ENCODE assay signal across 30 cellular contexts in the genomic region with DNA sequence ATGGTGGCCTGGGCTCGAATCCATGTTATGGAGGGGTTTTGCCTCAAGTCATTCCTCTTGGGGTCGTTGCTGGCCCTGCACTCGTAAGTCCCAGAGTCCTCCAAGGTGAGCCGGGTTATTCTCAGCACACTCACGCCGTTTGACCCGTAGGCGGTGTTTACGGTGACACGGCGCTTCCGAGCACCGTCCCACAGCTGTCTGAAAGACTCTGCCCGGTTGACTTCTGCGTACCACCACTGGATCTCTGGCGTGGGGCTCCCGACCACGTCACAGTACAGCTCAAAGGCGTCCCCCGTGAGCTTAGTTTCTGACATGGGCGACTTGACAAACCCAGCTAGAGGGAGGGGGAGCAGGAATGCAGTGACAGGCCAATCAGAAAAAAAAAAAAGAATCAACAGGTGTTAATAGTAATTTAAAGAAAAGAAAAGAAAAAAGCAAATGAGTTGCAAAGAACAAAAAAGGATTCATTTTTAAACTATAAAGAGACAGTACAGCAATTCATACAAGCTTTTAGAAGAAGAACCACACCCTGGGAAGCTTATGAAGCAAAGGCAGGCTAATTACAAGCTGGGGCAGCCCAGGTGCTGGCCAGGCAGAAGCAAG. TPM values are rescaled to one million over a fixed set of nuclear protein-coding genes. Genes with fewer than 3 reads are reported as not detected.
DNase-seq lines count a peak whose midpoint lies in the region; ATAC-seq, FAIRE-seq and TF ChIP-seq lines count a peak whose summit lies in the region.
"Had no signal": no experiment of that assay in that cellular context is flagged by ENCODE, and none has a peak within 500 bp of the region (broad histone marks: within the 10 kb centered on the region; RNA-seq: fewer than 3 reads in every experiment).

No MANE protein-coding gene starts in this region.

- H3K4me1 ChIP-seq in H9 (ENCODE audit: insufficient read depth, low read length), result peaks cover 18% of the 10 kb centered on the region; the same call in 1 of the 2 replicates
- H3K4me1 ChIP-seq in K562 (replicated peaks in 1 of 2; ENCODE audit: control insufficient read depth in 2 of 2, insufficient read depth in 2 of 2, low read length in 2 of 2), result peaks cover 17 to 57% of the 10 kb centered on the region in 2 experiments
- peaks cover 48% of the 10 kb centered on the region for H3K4me1 ChIP-seq in keratinocyte (ENCODE audit: control insufficient read depth, extremely low read depth, insufficient read depth, low read length)
- H3K4me1 ChIP-seq in sigmoid colon, result peaks cover 0 to 97% (median 97%) of the 10 kb centered on the region in 4 donors

- no peak overlapping the region for H2BK5ac ChIP-seq in H9 (ENCODE audit: insufficient read length, low read length)

- no peak overlapping the region for H4K8ac ChIP-seq in H9 (replicated peaks; ENCODE audit: insufficient read length, low read depth, low read length)

- no peaks in the 10 kb centered on the region for H3K23me2 ChIP-seq in H9 (ENCODE audit: insufficient read length, low read depth, low read length, poor library complexity, severe bottlenecking)

- H4K20me1 ChIP-seq in H9 (ENCODE audit: control insufficient read depth, insufficient read depth, insufficient read length), result no peaks in the 10 kb centered on the region
- peaks cover 42% of the 10 kb centered on the region for H4K20me1 ChIP-seq in K562 (replicated peaks; ENCODE audit: control insufficient read depth, insufficient read depth, low read length)
- H4K20me1 ChIP-seq in keratinocyte (ENCODE audit: control insufficient read depth, extremely low read depth, insufficient read depth, low read length), result peaks cover 10% of the 10 kb centered on the region

- H2BK15ac ChIP-seq in H9 (ENCODE audit: low read depth, low read length), result no peak overlapping the region

- no peak overlapping the region for H3K4me3 ChIP-seq in K562
- no peak overlapping the region for H3K4me3 ChIP-seq in keratinocyte (ENCODE audit: control insufficient read depth in 2 of 3, extremely low read depth in 1 of 3, insufficient read depth in 2 of 3, low read depth in 1 of 3, low read length in 3 of 3)
- no peak overlapping the region for H3K4me3 ChIP-seq in sigmoid colon
- H3K4me3 ChIP-seq: dorsolateral prefrontal cortex, lung, psoas muscle, tibial nerve had no signal

- no peak overlapping the region for H3K56ac ChIP-seq in H9 (ENCODE audit: insufficient read length, low read depth, low read length)

- no peak overlapping the region for H3K4ac ChIP-seq in H9 (ENCODE audit: low read depth, low read length)

- H3K27me3 ChIP-seq in H9 (ENCODE audit: insufficient read depth, low read length) (no peaks in the 10 kb centered on the region), K562 (ENCODE audit: control insufficient read depth in 2 of 2, insufficient read depth in 2 of 2, low read length in 2 of 2) (no peaks in the 10 kb centered on the region), keratinocyte (ENCODE audit: control insufficient read depth, extremely low read depth, insufficient read depth, low read length) (no peaks in the 10 kb centered on the region), sigmoid colon (no peaks in the 10 kb centered on the region)
- H3K27me3 ChIP-seq: BE2C, dorsolateral prefrontal cortex, neutrophil, tibial nerve had no signal

- H3K9me3 Mint-ChIP-seq in H9, result no peaks in the 10 kb centered on the region
- no peaks in the 10 kb centered on the region for H3K9me3 Mint-ChIP-seq in stimulated activated effector memory CD8-positive, alpha-beta T cell treated with anti-CD3 and anti-CD28 coated beads, Interleukin-12 subunit alpha, Interleukin-12 subunit beta, amount 100 ng/mL, for 72 hours
- H3K9me3 Mint-ChIP-seq: activated CD8-positive, alpha-beta T cell treated with anti-CD3 and anti-CD28 coated beads for 36 hours; activated naive CD8-positive, alpha-beta T cell treated with anti-CD3 and anti-CD28 coated beads for 36 hours; stimulated activated naive CD8-positive, alpha-beta T cell treated with anti-CD3 and anti-CD28 coated beads, Interleukin-15, amount 100 ng/mL, for 72 hours; T-helper 1 cell treated with Interleukin-12 subunit alpha and Interleukin-12 subunit beta and Interleukin-4 antibody, amounts not matched to agents 30 μg/mL and 1 μg/mL, for 36 hours had no signal

- TF ChIP-seq POLR2A in K562 (conservative IDR thresholded peaks at IDR 0.05) (no peak), sigmoid colon (IDR thresholded peaks at IDR 0.05) (no peak)

- no peaks in the 10 kb centered on the region for H3K9me1 ChIP-seq in K562 (ENCODE audit: control insufficient read depth, insufficient read depth, low read length)
- peaks cover 7% of the 10 kb centered on the region for H3K9me1 ChIP-seq in keratinocyte (ENCODE audit: control insufficient read depth, extremely low read depth, insufficient read depth, low read length)

- H3K4me1 Mint-ChIP-seq in H9, result peaks cover 45 to 47% of the 10 kb centered on the region in 2 experiments
- peaks cover 45% of the 10 kb centered on the region for H3K4me1 Mint-ChIP-seq in stimulated activated effector memory CD8-positive, alpha-beta T cell treated with anti-CD3 and anti-CD28 coated beads, Interleukin-12 subunit alpha, Interleukin-12 subunit beta, amount 100 ng/mL, for 72 hours

- dilution Hi-C loops in keratinocyte (cut with MboI; ENCODE audit: extremely low pct_ligation_motif_present, low sequenced_read_pairs), result loop anchor here (25.0 kb wide), 1 partner anchor 90 kb away; a partner anchor contains a TSS

- H3K4me3 Mint-ChIP-seq in H9, result no peak overlapping the region
- H3K4me3 Mint-ChIP-seq in stimulated activated effector memory CD8-positive, alpha-beta T cell treated with anti-CD3 and anti-CD28 coated beads, Interleukin-12 subunit alpha, Interleukin-12 subunit beta, amount 100 ng/mL, for 72 hours, result no peak overlapping the region
- H3K4me3 Mint-ChIP-seq: activated CD8-positive, alpha-beta T cell treated with anti-CD3 and anti-CD28 coated beads for 36 hours; activated naive CD8-positive, alpha-beta T cell treated with anti-CD3 and anti-CD28 coated beads for 36 hours; stimulated activated naive CD8-positive, alpha-beta T cell treated with anti-CD3 and anti-CD28 coated beads, Interleukin-15, amount 100 ng/mL, for 72 hours; T-helper 1 cell treated with Interleukin-12 subunit alpha and Interleukin-12 subunit beta and Interleukin-4 antibody, amounts not matched to agents 30 μg/mL and 1 μg/mL, for 36 hours had no signal

- CTCF ChIA-PET in K562 (lab: Yijun Ruan, JAX; ENCODE audit: low intra/inter-chr PET ratio), result no interaction called here

- TF ChIP-seq EP300 in K562 (IDR thresholded peaks at IDR 0.05; ENCODE audit: low read length) (no peak), sigmoid colon (IDR thresholded peaks at IDR 0.05) (no peak)

- no peak overlapping the region for H3K23ac ChIP-seq in H9 (ENCODE audit: insufficient read length, low read depth, low read length)

- H4K91ac ChIP-seq in H9 (ENCODE audit: insufficient read length, low read depth, low read length), result no peak overlapping the region

- FAIRE-seq in K562 (lab: Jason Lieb, UNC) (no peak), keratinocyte (lab: Jason Lieb, UNC) (no peak)
- FAIRE-seq: endothelial cell of umbilical vein, TTC549 had no signal

- in situ Hi-C loops in K562 (cut with MboI), result no loop called here

- no peak for DNase-seq in H9
- DNase-seq in K562 (ENCODE audit: extremely low read depth in 1 of 4, low spot score in 3 of 4), result no peak
- DNase-seq in keratinocyte (ENCODE audit: low read depth, low spot score), result no peak
- no peak for DNase-seq in sigmoid colon
- no peak for DNase-seq in NCI-H226
- no peak for DNase-seq in stimulated activated effector memory CD8-positive, alpha-beta T cell treated with anti-CD3 and anti-CD28 coated beads, Interleukin-12 subunit alpha, Interleukin-12 subunit beta, amount 100 ng/mL, for 72 hours (ENCODE audit: low spot score in 2 of 2)
- no peak for DNase-seq in SIG-M5 treated with dmso at 0.1 percent for 504 hours (lab: John Stamatoyannopoulos, UW; ENCODE audit: unreplicated experiment)
- no peak for DNase-seq in NCI-H1694 (lab: John Stamatoyannopoulos, UW)
- DNase-seq: activated CD4-positive, CD25-positive, alpha-beta regulatory T cell treated with anti-CD3 and anti-CD28 coated beads, Interleukin-2, amount 50 U/mL, for 72 hours; activated CD8-positive, alpha-beta T cell treated with anti-CD3 and anti-CD28 coated beads for 36 hours; activated effector memory CD4-positive, alpha-beta T cell treated with Interleukin-2 at 50 U/mL for 16 hours; activated naive CD8-positive, alpha-beta T cell treated with anti-CD3 and anti-CD28 coated beads for 36 hours; BE2C; central memory CD4-positive, alpha-beta T cell; dorsolateral prefrontal cortex; glutamatergic neuron; HCEC 1CT; Karpas-422; NCI-H1417 treated with DMSO at 0.1 percent for 48 hours; NCI-H2081 treated with DMSO at 0.1 percent for 48 hours; NCI-H345; NCI-H748 treated with DMSO at 0.1 percent for 48 hours; psoas muscle; stimulated activated naive CD8-positive, alpha-beta T cell treated with anti-CD3 and anti-CD28 coated beads, Interleukin-15, amount 100 ng/mL, for 72 hours had no signal

- no peak overlapping the region for H3T11ph ChIP-seq in H9 (ENCODE audit: low read length)

- POLR2A ChIA-PET in K562 (lab: Yijun Ruan, JAX), result interaction anchor here (1.3 to 2.7 kb wide), 3 partner anchors 10 to 35 kb away, joined by 3 to 10 read pairs (median 4); a partner anchor contains a TSS

- no peak for TF ChIP-seq RAD21 in K562 (CRISPR knock-in tag; conservative IDR thresholded peaks at IDR 0.05 in 1 of 2, IDR thresholded peaks at IDR 0.05 in 1 of 2)

- no peak overlapping the region for H2AK5ac ChIP-seq in H9 (ENCODE audit: insufficient read length, low read length)

- H3K79me2 ChIP-seq in H9 (ENCODE audit: insufficient read depth, low read length), result peaks cover 8% of the 10 kb centered on the region; the same call in 1 of the 2 replicates
- peaks cover 85% of the 10 kb centered on the region for H3K79me2 ChIP-seq in K562 (ENCODE audit: control insufficient read depth, insufficient read depth, low read length)
- peaks cover 93% of the 10 kb centered on the region for H3K79me2 ChIP-seq in keratinocyte (ENCODE audit: control insufficient read depth, insufficient read depth, low read length)

- no peak for TF ChIP-seq CTCF in H9 (conservative IDR thresholded peaks at IDR 0.05)
- no peak for TF ChIP-seq CTCF in K562 (IDR thresholded peaks at IDR 0.05 in 2 of 3, conservative IDR thresholded peaks at IDR 0.05 in 1 of 3; ENCODE audit: insufficient read depth in 2 of 3, low read depth in 1 of 3, low read length in 3 of 3)
- TF ChIP-seq CTCF in keratinocyte (optimal IDR thresholded peaks at IDR 0.05 in 1 of 3, IDR thresholded peaks at IDR 0.05 in 1 of 3, conservative IDR thresholded peaks at IDR 0.05 in 1 of 3; ENCODE audit: extremely low read depth in 1 of 3, insufficient read depth in 2 of 3, low read length in 3 of 3), result no peak
- no peak for TF ChIP-seq CTCF in sigmoid colon (IDR thresholded peaks at IDR 0.05)

- peak overlapping the region in 1 of 3 experiments; percentile 95; a peak in 1 of 7 replicates for H3K27ac Mint-ChIP-seq in H9
- H3K27ac Mint-ChIP-seq in stimulated activated effector memory CD8-positive, alpha-beta T cell treated with anti-CD3 and anti-CD28 coated beads, Interleukin-12 subunit alpha, Interleukin-12 subunit beta, amount 100 ng/mL, for 72 hours, result no peak overlapping the region
- H3K27ac Mint-ChIP-seq: activated CD8-positive, alpha-beta T cell treated with anti-CD3 and anti-CD28 coated beads for 36 hours; activated naive CD8-positive, alpha-beta T cell treated with anti-CD3 and anti-CD28 coated beads for 36 hours; T-helper 1 cell treated with Interleukin-12 subunit alpha and Interleukin-12 subunit beta and Interleukin-4 antibody, amounts not matched to agents 30 μg/mL and 1 μg/mL, for 36 hours had no signal

- H3K9me3 ChIP-seq in H9 (ENCODE audit: control insufficient read depth, low read depth, low read length) (no peaks in the 10 kb centered on the region), K562 (replicated peaks; ENCODE audit: control insufficient read depth, insufficient read depth, low read depth, low read length) (no peaks in the 10 kb centered on the region), keratinocyte (ENCODE audit: control insufficient read depth, low read depth, low read length) (no peaks in the 10 kb centered on the region), sigmoid colon (no peaks in the 10 kb centered on the region)
- H3K9me3 ChIP-seq: BE2C, neutrophil, psoas muscle, tibial nerve had no signal

- H3K9ac ChIP-seq in H9 (ENCODE audit: extremely low read depth, insufficient read length, low read length) (no peak overlapping the region), K562 (ENCODE audit: insufficient read depth in 1 of 2, low read depth in 2 of 2, low read length in 2 of 2) (peak overlapping the region in 1 of 2 experiments; percentile 83; a peak in 2 of 4 replicates), keratinocyte (ENCODE audit: control insufficient read depth, extremely low read depth, insufficient read depth, low read length) (no peak overlapping the region)

- H3K27me3 Mint-ChIP-seq in H9 (ENCODE audit: low read depth), result no peaks in the 10 kb centered on the region
- H3K27me3 Mint-ChIP-seq: activated CD8-positive, alpha-beta T cell treated with anti-CD3 and anti-CD28 coated beads for 36 hours; activated naive CD8-positive, alpha-beta T cell treated with anti-CD3 and anti-CD28 coated beads for 36 hours; stimulated activated naive CD8-positive, alpha-beta T cell treated with anti-CD3 and anti-CD28 coated beads, Interleukin-15, amount 100 ng/mL, for 72 hours had no signal

- H3K27ac ChIP-seq in H9 (ENCODE audit: insufficient read length, low read depth, low read length), result no peak overlapping the region
- no peak overlapping the region for H3K27ac ChIP-seq in K562 (ENCODE audit: extremely low read depth, low read depth, low read length)
- H3K27ac ChIP-seq in keratinocyte (ENCODE audit: control insufficient read depth, insufficient read depth, low read length), result peak overlapping the region; percentile 6
- peak overlapping the region; percentile 39 to 89 (median 84) for H3K27ac ChIP-seq in sigmoid colon
- H3K27ac ChIP-seq: psoas muscle had no signal

- intact Hi-C loops in K562 (cut with micrococcal nuclease) (no loop called here), sigmoid colon (cut with DNase I) (no loop called here)

- H4K5ac ChIP-seq in H9 (ENCODE audit: insufficient read length, low read depth, low read length), result no peak overlapping the region

- peak overlapping the region; percentile 39 for H3K18ac ChIP-seq in H9 (ENCODE audit: insufficient read length, low read depth, low read length)

- peak overlapping the region; percentile 47; the same call in 1 of the 2 replicates for H3K14ac ChIP-seq in H9 (ENCODE audit: insufficient read depth, low read length)

- WGBS in H9 (ENCODE audit: extremely low coverage, insufficient read length, low lambda C conversion rate), result no CpG with 5 or more reads among the region's 21 CpGs
- 61% methylated on average over 20 of the region's 21 CpGs for WGBS in K562 (ENCODE audit: insufficient coverage, low coverage, missing lambda C conversion rate)
- 95% methylated on average over 21 of the region's 21 CpGs for WGBS in sigmoid colon, 2 donors

- H3K4me2 ChIP-seq in H9 (ENCODE audit: insufficient read depth, insufficient read length, low read length) (no peak overlapping the region), K562 (ENCODE audit: insufficient read depth, low read length) (no peak overlapping the region), keratinocyte (ENCODE audit: control insufficient read depth, extremely low read depth, insufficient read depth, low read depth, low read length) (peak overlapping the region; percentile 22)

- BruUV-seq in K562 (replicated peaks; lab: Mats Ljungman, UMichigan), result no TSS peak

- no peak overlapping the region for H2BK20ac ChIP-seq in H9 (ENCODE audit: low read depth, low read length, poor library complexity, severe bottlenecking)

- H2AFZ ChIP-seq in H9 (ENCODE audit: low read length), result no peak overlapping the region
- no peak overlapping the region for H2AFZ ChIP-seq in K562 (ENCODE audit: low read depth, low read length)
- no peak overlapping the region for H2AFZ ChIP-seq in keratinocyte (ENCODE audit: control insufficient read depth, low read length)

- H2BK120ac ChIP-seq in H9 (ENCODE audit: low read depth, low read length, poor library complexity, severe bottlenecking), result no peak overlapping the region

- H3K36me3 ChIP-seq in K562 (ENCODE audit: control insufficient read depth, insufficient read depth, low read length) (peaks cover 3% of the 10 kb centered on the region; the same call in 2 of the 3 replicates), keratinocyte (ENCODE audit: control insufficient read depth in 2 of 2, extremely low read depth in 1 of 2, insufficient read depth in 2 of 2, low read length in 2 of 2) (peaks cover 8 to 10% of the 10 kb centered on the region in 2 experiments), sigmoid colon (no peaks in the 10 kb centered on the region)
- H3K36me3 ChIP-seq: BE2C, tibial nerve had no signal

- peak; percentile 53 for ATAC-seq in K562
- ATAC-seq in stimulated activated effector memory CD8-positive, alpha-beta T cell treated with anti-CD3 and anti-CD28 coated beads, Interleukin-12 subunit alpha, Interleukin-12 subunit beta, amount 100 ng/mL, for 72 hours, result no peak
- ATAC-seq: activated CD8-positive, alpha-beta T cell treated with anti-CD3 and anti-CD28 coated beads for 36 hours; psoas muscle; stimulated activated naive CD8-positive, alpha-beta T cell treated with anti-CD3 and anti-CD28 coated beads, Interleukin-15, amount 100 ng/mL, for 72 hours had no signal

- H2BK12ac ChIP-seq in H9 (ENCODE audit: insufficient read length, low read depth, low read length), result no peak overlapping the region

- H3K79me1 ChIP-seq in H9 (ENCODE audit: insufficient read depth, low read depth, low read length, poor library complexity, severe bottlenecking), result peaks cover 15% of the 10 kb centered on the region

- H3K36me3 Mint-ChIP-seq in H9 (ENCODE audit: insufficient read depth in 1 of 3, low read depth in 3 of 3), result peaks cover under 1 to 3% (median 1%) of the 10 kb centered on the region in 3 experiments; a peak in 4 of 7 replicates
- H3K36me3 Mint-ChIP-seq in stimulated activated effector memory CD8-positive, alpha-beta T cell treated with anti-CD3 and anti-CD28 coated beads, Interleukin-12 subunit alpha, Interleukin-12 subunit beta, amount 100 ng/mL, for 72 hours, result peaks cover 9% of the 10 kb centered on the region

RNA-seq across cellular contexts. Expression of a gene that starts 36.1 kb away (rescaled TPM):
- 89.1 and 90.9 TPM in 2 replicates for total RNA-seq in H9 (2021)
- 75.1 and 77.9 TPM in 2 replicates for total RNA-seq in K562 (2011; cell fraction: chromatin; rRNA removed; ENCODE audit: low replicate concordance)
- 51.0 and 53.4 TPM in 2 replicates for total RNA-seq in K562 (2011; cell fraction: nucleolus; rRNA removed)
- 69.2 and 77.4 TPM in 2 replicates for total RNA-seq in K562 (2011; cell fraction: nucleoplasm; rRNA removed)
- total RNA-seq in K562 (2014; rRNA removed), result 19.1 and 19.2 TPM in 2 replicates
- total RNA-seq in K562 (2014; rRNA removed; fragmentation: Illumina TruSeq; extraction: Trizol), result 23.2 and 25.5 TPM in 2 replicates
- total RNA-seq in K562 (2015; rRNA removed; fragmentation: Illumina TruSeq; extraction: Trizol), result 37.3 and 41.0 TPM in 2 replicates
- 21.2 and 21.6 TPM in 2 replicates for total RNA-seq in K562 (2021)
- polyA plus RNA-seq in K562 (2011; rRNA removed), result 21.7 and 34.0 TPM in 2 replicates
- polyA plus RNA-seq in K562 (2011; cell fraction: cytosol; rRNA removed), result 12.4 and 16.3 TPM in 2 replicates
- 46.3 and 54.5 TPM in 2 replicates for polyA plus RNA-seq in K562 (2011; cell fraction: nucleus; rRNA removed)
- polyA plus RNA-seq in K562 (2012), result 26.6 and 42.1 TPM in 2 replicates
- polyA plus RNA-seq in K562 (2014; fragmentation: Illumina TruSeq; extraction: Trizol), result 47.7 and 48.5 TPM in 2 replicates
- polyA plus RNA-seq in K562 (2014; fragmentation: Nextera tagmentation; extraction: Ambion mirVana), result 10 to 100 TPM in 1 of 2 experiments, 1 to 10 TPM in 1; 9.6 to 10.1 TPM
- 17.5 and 23.6 TPM in 2 replicates for polyA plus RNA-seq in K562 (2014; rRNA removed)
- polyA minus RNA-seq in K562 (2011; rRNA and poly(A)+ RNA removed), result 26.9 and 28.7 TPM in 2 replicates
- polyA minus RNA-seq in K562 (2011; cell fraction: cytosol; rRNA and poly(A)+ RNA removed), result 11.0 and 11.5 TPM in 2 replicates
- polyA minus RNA-seq in K562 (2011; cell fraction: nucleus; rRNA and poly(A)+ RNA removed), result 23.7 and 38.7 TPM in 2 replicates
- polyA plus RNA-seq in keratinocyte, result 137 to 282 TPM (median 223 TPM) in 3 replicates
- 212 TPM for polyA plus RNA-seq in keratinocyte (2011; ENCODE audit: low read depth)
- 117 and 166 TPM in 2 replicates for polyA plus RNA-seq in keratinocyte (2011; cell fraction: cytosol; rRNA removed)
- 442 and 516 TPM in 2 replicates for polyA plus RNA-seq in keratinocyte (2011; cell fraction: nucleus; rRNA removed)
- 86.1 and 170 TPM in 2 replicates for polyA plus RNA-seq in keratinocyte (2012; ENCODE audit: low replicate concordance)
- 98.3 to 190 TPM (median 181 TPM) in 3 replicates for polyA minus RNA-seq in keratinocyte
- 73.1 TPM for polyA minus RNA-seq in keratinocyte (2011; cell fraction: cytosol; rRNA and poly(A)+ RNA removed)
- 140 and 258 TPM in 2 replicates for polyA minus RNA-seq in keratinocyte (2011; cell fraction: nucleus; rRNA and poly(A)+ RNA removed)
- 100 to 1,000 TPM; 216 to 320 (median 299) TPM for total RNA-seq in sigmoid colon
- polyA plus RNA-seq in sigmoid colon, result 10 to 100 TPM; 40.8 to 98.6 (median 42.5) TPM

Comparison
In these comparisons a context has a peak if more than half of its experiments do, and no peak if none do; other contexts are left out.
1. H3K27ac ChIP-seq: peak in keratinocyte (single experiment) and sigmoid colon (4 of 4); none in H9 (single experiment) and K562 (single experiment).